In the genomic region with DNA sequence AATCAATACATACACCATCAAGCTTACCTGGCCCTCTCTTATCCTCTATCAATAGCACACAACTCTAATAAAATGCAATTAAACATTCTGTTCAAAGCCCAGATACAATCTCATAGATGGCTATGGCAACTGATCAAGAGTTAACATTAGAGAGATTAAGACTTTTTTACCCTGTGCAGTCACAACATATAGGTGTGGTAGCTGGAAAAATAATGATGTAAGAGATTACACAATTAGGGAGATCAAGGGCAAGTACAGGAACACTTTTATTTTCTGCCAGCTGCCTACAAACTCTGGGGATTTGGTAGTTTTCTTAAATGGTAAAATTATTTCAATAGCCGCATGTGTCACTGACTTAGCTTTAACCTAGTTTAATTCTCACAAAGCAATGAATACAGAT, we compare ENCODE assay signal across 11 cellular contexts. TPM values are rescaled to one million over a fixed set of nuclear protein-coding genes. Genes with fewer than 3 reads are reported as not detected.
DNase-seq lines count a peak whose midpoint lies in the region; ATAC-seq, FAIRE-seq and TF ChIP-seq lines count a peak whose summit lies in the region.
"Not testable (repeated sequence)": the region's sequence is repeated elsewhere in the genome, so short reads cannot be mapped to it uniquely, and the experiment has no call there.
"Had no signal": no experiment of that assay in that cellular context is flagged by ENCODE, and none has a peak within 500 bp of the region (broad histone marks: within the 10 kb centered on the region; RNA-seq: fewer than 3 reads in every experiment).

No MANE protein-coding gene starts in this region.

- not testable (repeated sequence) for DNase-seq in CD4-positive, alpha-beta T cell; PC-3; activated T-cell treated with anti-CD3 and anti-CD28 coated beads, Interleukin-2, amount 50 U/mL, for 24 hours; activated naive CD8-positive, alpha-beta T cell treated with anti-CD3 and anti-CD28 coated beads, Interleukin-2, amount 50 U/mL, for 24 hours; frontal cortex (ENCODE audit: low spot score in 2 of 2); right lobe of liver; substantia nigra (lab: John Stamatoyannopoulos, UW)

- not testable (repeated sequence) for H3F3A ChIP-seq in PC-3 (ENCODE audit: low read length, unreplicated experiment)

- not testable (repeated sequence) for ATAC-seq in CD4-positive, alpha-beta T cell (ENCODE audit: poor library complexity); PC-3; activated naive CD8-positive, alpha-beta T cell treated with anti-CD3 and anti-CD28 coated beads, Interleukin-2, amount 50 U/mL, for 24 hours
- ATAC-seq in right lobe of liver = peak; percentile 56 to 76 (median 73)

- H3K9me2 ChIP-seq in PC-3 (replicated peaks; ENCODE audit: low read length) = not testable (repeated sequence)

- H3K27me3 Mint-ChIP-seq in CD4-positive, alpha-beta T cell; activated T-cell treated with anti-CD3 and anti-CD28 coated beads, Interleukin-2, amount 50 U/mL, for 24 hours; activated naive CD8-positive, alpha-beta T cell treated with anti-CD3 and anti-CD28 coated beads, Interleukin-2, amount 50 U/mL, for 24 hours: not testable (repeated sequence)

- BruUV-seq in PC-3 (replicated peaks; lab: Mats Ljungman, UMichigan) = not testable (repeated sequence)

- not testable (repeated sequence) for H3K9me3 Mint-ChIP-seq in CD4-positive, alpha-beta T cell; activated T-cell treated with anti-CD3 and anti-CD28 coated beads, Interleukin-2, amount 50 U/mL, for 24 hours; activated naive CD8-positive, alpha-beta T cell treated with anti-CD3 and anti-CD28 coated beads, Interleukin-2, amount 50 U/mL, for 24 hours

- not testable (repeated sequence) for H3K27me3 ChIP-seq in CD4-positive, alpha-beta T cell (ENCODE audit: control insufficient read depth, insufficient read depth, low read length); PC-3 (ENCODE audit: low read length); right lobe of liver

- H3K4me1 Mint-ChIP-seq in CD4-positive, alpha-beta T cell (ENCODE audit: low read depth); activated T-cell treated with anti-CD3 and anti-CD28 coated beads, Interleukin-2, amount 50 U/mL, for 24 hours (ENCODE audit: low read depth): not testable (repeated sequence)
- peaks cover 13% of the 10 kb centered on the region for H3K4me1 Mint-ChIP-seq in activated naive CD8-positive, alpha-beta T cell treated with anti-CD3 and anti-CD28 coated beads, Interleukin-2, amount 50 U/mL, for 24 hours

- not testable (repeated sequence) for H3K4me3 ChIP-seq in PC-3 (ENCODE audit: low read length); right lobe of liver

- not testable (repeated sequence) for H3K4me1 ChIP-seq in PC-3 (ENCODE audit: insufficient read depth, low read length)
- peaks cover 0 to 34% (median 6%) of the 10 kb centered on the region in 4 donors for H3K4me1 ChIP-seq in right lobe of liver

- TF ChIP-seq POLR2A in right lobe of liver (IDR thresholded peaks at IDR 0.05) = not testable (repeated sequence)

- CTCF ChIA-PET in CD4-positive, alpha-beta T cell (lab: Charles Lee); PC-3 (lab: Charles Lee): not testable (repeated sequence)

- peak overlapping the region; percentile 10 for H3K27ac Mint-ChIP-seq in CD4-positive, alpha-beta T cell
- peak overlapping the region; percentile 8 for H3K27ac Mint-ChIP-seq in activated T-cell treated with anti-CD3 and anti-CD28 coated beads, Interleukin-2, amount 50 U/mL, for 24 hours
- H3K27ac Mint-ChIP-seq in activated naive CD8-positive, alpha-beta T cell treated with anti-CD3 and anti-CD28 coated beads, Interleukin-2, amount 50 U/mL, for 24 hours = peak overlapping the region; percentile 5

- H3K9me3 ChIP-seq in CD4-positive, alpha-beta T cell (ENCODE audit: control insufficient read depth, low read length); PC-3 (ENCODE audit: low read length); right lobe of liver: not testable (repeated sequence)

- not testable (repeated sequence) for H3K4me2 ChIP-seq in PC-3 (ENCODE audit: low read length)

- H2AFZ ChIP-seq in PC-3 (ENCODE audit: low read length) = not testable (repeated sequence)

- intact Hi-C loops in CD4-positive, alpha-beta T cell (cut with DNase I, micrococcal nuclease); PC-3 (cut with micrococcal nuclease); right lobe of liver (cut with DNase I): not testable (repeated sequence)

- 24% methylated on average over 1 of the region's 1 CpG for WGBS in right lobe of liver (ENCODE audit: insufficient coverage, low coverage, low lambda C conversion rate, missing lambda C conversion rate)

- not testable (repeated sequence) for TF ChIP-seq CTCF in CD4-positive, alpha-beta T cell (IDR thresholded peaks at IDR 0.05); PC-3 (conservative IDR thresholded peaks at IDR 0.05; ENCODE audit: low read depth, low read length); right lobe of liver (IDR thresholded peaks at IDR 0.05)

- not testable (repeated sequence) for H3K9ac ChIP-seq in PC-3 (ENCODE audit: low read length)

- H3K36me3 Mint-ChIP-seq in CD4-positive, alpha-beta T cell (ENCODE audit: low read depth) = peaks cover 71% of the 10 kb centered on the region
- H3K36me3 Mint-ChIP-seq in activated T-cell treated with anti-CD3 and anti-CD28 coated beads, Interleukin-2, amount 50 U/mL, for 24 hours (ENCODE audit: low read depth) = peaks cover 82% of the 10 kb centered on the region
- H3K36me3 Mint-ChIP-seq in activated naive CD8-positive, alpha-beta T cell treated with anti-CD3 and anti-CD28 coated beads, Interleukin-2, amount 50 U/mL, for 24 hours (ENCODE audit: low read depth) = peaks cover 28% of the 10 kb centered on the region

- not testable (repeated sequence) for H4K20me1 ChIP-seq in PC-3 (ENCODE audit: low read length)

- POLR2A ChIA-PET in CD4-positive, alpha-beta T cell (lab: Charles Lee); PC-3 (lab: Charles Lee; ENCODE audit: unreplicated experiment): not testable (repeated sequence)

- H3K79me2 ChIP-seq in PC-3 (ENCODE audit: low read length) = not testable (repeated sequence)

- not testable (repeated sequence) for H3K4me3 Mint-ChIP-seq in CD4-positive, alpha-beta T cell; activated T-cell treated with anti-CD3 and anti-CD28 coated beads, Interleukin-2, amount 50 U/mL, for 24 hours; activated naive CD8-positive, alpha-beta T cell treated with anti-CD3 and anti-CD28 coated beads, Interleukin-2, amount 50 U/mL, for 24 hours

- H3K27ac ChIP-seq in CD4-positive, alpha-beta T cell (ENCODE audit: low read depth, low read length) = not testable (repeated sequence)
- H3K27ac ChIP-seq in PC-3 (ENCODE audit: low read length) (0 out of 2 replicates have a peak overlapping the region, but pooled peaks have one; percentile 13), cingulate gyrus (ENCODE audit: low read depth, low read length) (peak overlapping the region; percentile 85), right lobe of liver (peak overlapping the region in 1 of 3 donors; percentile 42), substantia nigra (ENCODE audit: low read depth, low read length, poor library complexity, severe bottlenecking) (peak overlapping the region; percentile 86)

- not testable (repeated sequence) for H3K36me3 ChIP-seq in PC-3 (ENCODE audit: low read depth, low read length)
- peaks cover 0 to 27% (median 0%) of the 10 kb centered on the region in 4 donors for H3K36me3 ChIP-seq in right lobe of liver

- peak; percentile 44 for FAIRE-seq in frontal cortex (lab: Jason Lieb, UNC)

RNA-seq across cellular contexts. Expression of gene NEK3, which starts 12.3 kb away (rescaled TPM):
- total RNA-seq in CD4-positive, alpha-beta T cell = 1 to 10 TPM; 7.0 TPM
- 3.9 and 6.9 TPM in 2 replicates for total RNA-seq in PC-3 (2014; rRNA removed)
- 8.6 TPM for total RNA-seq in frontal cortex
- total RNA-seq in right lobe of liver = 1 to 10 TPM; 4.5 to 7.1 (median 6.2) TPM

RNA-seq across cellular contexts. Expression of gene NEK5, which starts 42.8 kb away (rescaled TPM):
- under 1 TPM in 1 of 2 experiments, not detected in 1; 0.08 TPM for total RNA-seq in CD4-positive, alpha-beta T cell
- total RNA-seq in PC-3 (2014; rRNA removed) = 0.07 TPM in 1 of 2 replicates, not detected in the other
- total RNA-seq in frontal cortex = 0.82 TPM
- under 1 TPM in 1 of 6 experiments, not detected in 5; 0.06 TPM for total RNA-seq in right lobe of liver
- total RNA-seq: A673; CD8-positive, alpha-beta memory T cell; GM23248 had no signal
